Comparison of ENCODE assay signal across 8 cellular contexts in genomic region chr16:89602273-89602951, GRCh38. TPM values are rescaled to one million over a fixed set of nuclear protein-coding genes. Genes with fewer than 3 reads are reported as not detected.
A peak's percentile ranks its signal among the peaks of the same experiment; 100 is the strongest.
DNase-seq lines count a peak whose midpoint lies in the region; ATAC-seq and TF ChIP-seq lines count a peak whose summit lies in the region.

No MANE protein-coding gene starts in this region.

- H3K27me3 Mint-ChIP-seq in activated T-cell treated with anti-CD3 and anti-CD28 coated beads, Interleukin-2, amount 50 U/mL, for 72 hours (ENCODE audit: low read depth): no peaks in the 10 kb centered on the region

- peak; percentile 93 to 95 for ATAC-seq in activated T-cell treated with anti-CD3 and anti-CD28 coated beads, Interleukin-2, amount 50 U/mL, for 72 hours (replicated peaks in 1 of 2)

- H3K36me3 Mint-ChIP-seq in activated T-cell treated with anti-CD3 and anti-CD28 coated beads, Interleukin-2, amount 50 U/mL, for 72 hours (ENCODE audit: insufficient read depth in 2 of 2): no peaks in the 10 kb centered on the region

- peak overlapping the region; percentile 56 to 67 for H3K4me3 Mint-ChIP-seq in activated T-cell treated with anti-CD3 and anti-CD28 coated beads, Interleukin-2, amount 50 U/mL, for 72 hours

- DNase-seq in NCI-H1105 treated with DMSO at 0.1 percent for 48 hours (lab: John Stamatoyannopoulos, UW): peak; percentile 8
- DNase-seq in NCI-H1105 (lab: John Stamatoyannopoulos, UW): no peak
- peak; percentile 35 for DNase-seq in OCI-M1 (lab: John Stamatoyannopoulos, UW)
- DNase-seq in activated T-cell treated with anti-CD3 and anti-CD28 coated beads, Interleukin-2, amount 50 U/mL, for 72 hours: peak; percentile 67 to 74
- DNase-seq in fibroblast of villous mesenchyme (ENCODE audit: low read depth): peak; percentile 83
- DNase-seq in stimulated activated CD4-positive, alpha-beta T cell treated with anti-CD3 and anti-CD28 coated beads, Interleukin-12 subunit alpha, Interleukin-12 subunit beta, amount 100 ng/mL, for 24 hours (ENCODE audit: low read depth in 2 of 2): peak; percentile 44 to 56
- no peak for DNase-seq in NCI-H345 (lab: John Stamatoyannopoulos, UW)
- DNase-seq in medulla oblongata (ENCODE audit: extremely low spot score): no peak

- no peak overlapping the region for H3K4me3 ChIP-seq in fibroblast of villous mesenchyme (ENCODE audit: low read depth, low read length)

- H3K9me3 Mint-ChIP-seq in activated T-cell treated with anti-CD3 and anti-CD28 coated beads, Interleukin-2, amount 50 U/mL, for 72 hours: no peaks in the 10 kb centered on the region

- no peak for TF ChIP-seq CTCF in fibroblast of villous mesenchyme (IDR thresholded peaks at IDR 0.05; ENCODE audit: insufficient read depth, low read depth, low read length)

- peaks cover 12% of the 10 kb centered on the region for H3K4me1 Mint-ChIP-seq in activated T-cell treated with anti-CD3 and anti-CD28 coated beads, Interleukin-2, amount 50 U/mL, for 72 hours (ENCODE audit: low read depth)

- no peak overlapping the region for H3K27ac Mint-ChIP-seq in activated T-cell treated with anti-CD3 and anti-CD28 coated beads, Interleukin-2, amount 50 U/mL, for 72 hours

RNA-seq across cellular contexts. Expression of gene DPEP1, which starts 11.0 kb away (rescaled TPM):
- total RNA-seq in activated T-cell treated with anti-CD3 and anti-CD28 coated beads, Interleukin-2, amount 50 U/mL, for 72 hours: not detected
- total RNA-seq in fibroblast of villous mesenchyme: not detected in 2 replicates

RNA-seq across cellular contexts. Expression of gene CPNE7, which starts 26.9 kb away (rescaled TPM):
- total RNA-seq in activated T-cell treated with anti-CD3 and anti-CD28 coated beads, Interleukin-2, amount 50 U/mL, for 72 hours: 10 to 100 TPM; 10.9 to 11.4 TPM
- total RNA-seq in fibroblast of villous mesenchyme: 9.5 and 10.0 TPM in 2 replicates

RNA-seq across cellular contexts. Expression of gene RPL13, which starts 41.9 kb away (rescaled TPM):
- total RNA-seq in activated T-cell treated with anti-CD3 and anti-CD28 coated beads, Interleukin-2, amount 50 U/mL, for 72 hours: 1,000 to 10,000 TPM; 3,140 to 3,274 TPM
- 1,832 and 2,350 TPM in 2 replicates for total RNA-seq in fibroblast of villous mesenchyme

RNA-seq across cellular contexts. Expression of gene CHMP1A, which starts 55.1 kb away (rescaled TPM):
- total RNA-seq in activated T-cell treated with anti-CD3 and anti-CD28 coated beads, Interleukin-2, amount 50 U/mL, for 72 hours: 10 to 100 TPM; 65.0 to 68.1 TPM
- 102 and 114 TPM in 2 replicates for total RNA-seq in fibroblast of villous mesenchyme

RNA-seq across cellular contexts. Expression of gene SPATA33, which starts 55.2 kb away (rescaled TPM):
- total RNA-seq in activated T-cell treated with anti-CD3 and anti-CD28 coated beads, Interleukin-2, amount 50 U/mL, for 72 hours: 10 to 100 TPM in 1 of 2 donors, 1 to 10 TPM in 1; 10.0 to 12.1 TPM
- 3.5 and 3.9 TPM in 2 replicates for total RNA-seq in fibroblast of villous mesenchyme

Comparison
In these comparisons a context has a peak if more than half of its experiments do, and no peak if none do; other contexts are left out.
1. DNase-seq: peak in NCI-H1105 treated with DMSO at 0.1 percent for 48 hours (single experiment), OCI-M1 (single experiment), activated T-cell treated with anti-CD3 and anti-CD28 coated beads, Interleukin-2, amount 50 U/mL, for 72 hours (2 of 2), fibroblast of villous mesenchyme (single experiment) and stimulated activated CD4-positive, alpha-beta T cell treated with anti-CD3 and anti-CD28 coated beads, Interleukin-12 subunit alpha, Interleukin-12 subunit beta, amount 100 ng/mL, for 24 hours (2 of 2); none in NCI-H1105 (single experiment), NCI-H345 (single experiment) and medulla oblongata (single experiment).